1 cellular context compared by ENCODE assay signal in genomic region chr1:196897158-196897828, GRCh38.
TF ChIP-seq lines count a peak whose summit lies in the region.

No MANE protein-coding gene starts in this region.

TF ChIP-seq in H1, 55 proteins besides CTCF, POLR2A, EP300 and RAD21 (continued from another document):
- TF ChIP-seq USF2 (IDR thresholded peaks at IDR 0.05; ENCODE audit: low read length) (no peak), YY1 (IDR thresholded peaks at IDR 0.05; ENCODE audit: low read depth, low read length) (no peak), FOSL1 (IDR thresholded peaks at IDR 0.05; ENCODE audit: insufficient read depth, low read depth, low read length) (no peak), NANOG (IDR thresholded peaks at IDR 0.05; ENCODE audit: insufficient read depth, low read depth, low read length, poor library complexity, severe bottlenecking) (no peak), TAF1 (IDR thresholded peaks at IDR 0.05; ENCODE audit: low read depth, low read length) (0 out of 2 replicates have a peak, but pooled peaks have one; percentile 24), JUND (IDR thresholded peaks at IDR 0.05; ENCODE audit: low read length) (no peak), RBBP5 (IDR thresholded peaks at IDR 0.05; ENCODE audit: borderline replicate concordance, low read depth, low read length) (0 out of 2 replicates have a peak, but pooled peaks have one; percentile 23), CBX5 (IDR thresholded peaks at IDR 0.05; ENCODE audit: low read depth, low read length) (no peak), TCF12 (IDR thresholded peaks at IDR 0.05; ENCODE audit: low read depth, low read length) (no peak), TEAD4 (IDR thresholded peaks at IDR 0.05; ENCODE audit: low read depth, low read length) (peak; percentile 59; the same call in 1 of the 2 replicates), HDAC6 (IDR thresholded peaks at IDR 0.05; ENCODE audit: low read depth, low read length) (no peak), SIRT6 (IDR thresholded peaks at IDR 0.05; ENCODE audit: low read length) (no peak), TAF7 (optimal IDR thresholded peaks at IDR 0.05; ENCODE audit: borderline replicate concordance, low read depth, low read length) (no peak), EZH2 (IDR thresholded peaks at IDR 0.05; ENCODE audit: low read depth, low read length, severe bottlenecking) (no peak), KDM5A (IDR thresholded peaks at IDR 0.05; ENCODE audit: low read length) (no peak), POU5F1 (IDR thresholded peaks at IDR 0.05; ENCODE audit: low read depth, low read length) (no peak), CEBPB (IDR thresholded peaks at IDR 0.05; ENCODE audit: low read depth, low read length) (no peak)
- TF ChIP-seq, protein P1, sequence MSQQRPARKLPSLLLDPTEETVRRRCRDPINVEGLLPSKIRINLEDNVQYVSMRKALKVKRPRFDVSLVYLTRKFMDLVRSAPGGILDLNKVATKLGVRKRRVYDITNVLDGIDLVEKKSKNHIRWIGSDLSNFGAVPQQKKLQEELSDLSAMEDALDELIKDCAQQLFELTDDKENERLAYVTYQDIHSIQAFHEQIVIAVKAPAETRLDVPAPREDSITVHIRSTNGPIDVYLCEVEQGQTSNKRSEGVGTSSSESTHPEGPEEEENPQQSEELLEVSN (IDR thresholded peaks at IDR 0.05), result no peak
TF ChIP-seq in H1: peak in this region for 5.
